ENCODE assay signal across 8 cellular contexts in the genomic region with DNA sequence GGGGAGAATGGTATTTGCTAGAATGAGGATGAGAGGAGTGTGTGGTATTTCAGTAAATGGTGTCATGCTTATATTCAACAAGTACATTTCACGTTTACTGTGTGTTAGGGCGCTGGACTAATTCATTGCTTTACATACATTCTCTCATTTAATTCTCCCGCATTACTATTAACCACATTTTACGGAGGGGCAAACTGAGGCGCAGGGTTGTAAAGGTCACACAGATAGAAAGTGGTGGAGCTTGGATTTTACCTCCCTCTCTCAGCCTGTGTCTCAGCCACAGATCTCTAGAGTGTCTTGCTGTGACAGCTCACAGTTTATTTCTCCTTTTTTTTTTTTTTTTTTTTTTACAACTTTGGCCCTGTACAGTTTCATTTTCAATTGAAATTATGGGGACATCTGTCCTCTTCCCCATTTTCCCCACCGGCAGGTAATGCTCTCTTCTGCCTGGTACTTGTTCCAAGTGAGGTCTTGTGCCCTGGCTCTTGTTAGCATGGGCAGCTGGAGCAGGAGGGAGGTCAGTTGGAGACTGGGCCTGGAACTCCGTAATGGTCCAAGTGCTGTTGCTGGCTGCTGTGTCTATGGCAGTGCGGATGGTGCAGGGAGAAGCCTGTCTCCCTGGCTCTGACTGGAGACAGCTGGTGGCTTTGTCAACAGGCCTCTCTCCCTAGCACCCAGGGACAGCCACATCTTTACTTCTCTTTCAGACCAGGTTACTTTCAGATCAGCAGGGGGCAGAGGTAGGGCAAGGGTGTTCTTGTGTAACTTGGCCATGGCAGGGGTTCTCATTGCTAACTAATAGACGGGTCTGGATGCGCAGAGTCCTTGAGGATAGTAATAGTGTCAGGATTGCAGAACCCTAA. TPM values are rescaled to one million over a fixed set of nuclear protein-coding genes. Genes with fewer than 3 reads are reported as not detected.
DNase-seq lines count a peak whose midpoint lies in the region; ATAC-seq and TF ChIP-seq lines count a peak whose summit lies in the region.

No MANE protein-coding gene starts in this region.

- intact Hi-C loops in Caco-2 (cut with micrococcal nuclease; ENCODE audit: unreplicated experiment), result no loop called here

- POLR2A ChIA-PET in Caco-2 (lab: Charles Lee), result interaction anchor here (0.8 to 1.9 kb wide), 3 partner anchors 13 to 37 kb away, joined by 3 to 10 read pairs (median 6); a partner anchor contains a TSS

- H3K27me3 Mint-ChIP-seq in Caco-2 (ENCODE audit: insufficient read depth, unreplicated experiment), result no peaks in the 10 kb centered on the region

- H3K9me3 Mint-ChIP-seq in Caco-2 (ENCODE audit: unreplicated experiment), result no peaks in the 10 kb centered on the region

- peak overlapping the region; percentile 13 for H3K27ac Mint-ChIP-seq in Caco-2 (ENCODE audit: unreplicated experiment)

- CTCF ChIA-PET in Caco-2 (lab: Charles Lee), result interaction anchor here (0.8 to 1.4 kb wide), 2 partner anchors 12 to 30 kb away, joined by 3 read pairs; no protein-coding TSS in a partner anchor

- H3K27me3 ChIP-seq in Caco-2 (replicated peaks; ENCODE audit: control insufficient read depth, insufficient read depth, low read length), result no peaks in the 10 kb centered on the region
- H3K27me3 ChIP-seq in mucosa of stomach (ENCODE audit: control insufficient read depth, insufficient read depth, low read length), result no peaks in the 10 kb centered on the region

- peaks cover 57% of the 10 kb centered on the region for H3K4me1 Mint-ChIP-seq in Caco-2 (ENCODE audit: low read depth, unreplicated experiment)

- H3K4me3 Mint-ChIP-seq in Caco-2 (ENCODE audit: unreplicated experiment), result peak overlapping the region; percentile 66

- peak; percentile 18 for ATAC-seq in SK-N-SH treated with all-trans-retinoic acid at 6 μM for 48 hours
- ATAC-seq in GM18873 (IDR thresholded peaks at IDR 0.05; ENCODE audit: low FRiP score, unreplicated experiment), result no peak
- no peak for ATAC-seq in GM18517 (IDR thresholded peaks at IDR 0.05; ENCODE audit: unreplicated experiment)

- peaks cover 35% of the 10 kb centered on the region for H3K36me3 Mint-ChIP-seq in Caco-2 (ENCODE audit: insufficient read depth, unreplicated experiment)

- no peaks in the 10 kb centered on the region for H3K9me3 ChIP-seq in Caco-2
- H3K9me3 ChIP-seq in mucosa of stomach (ENCODE audit: control insufficient read depth, low read length), result no peaks in the 10 kb centered on the region

- H3K4me3 ChIP-seq in Caco-2 (ENCODE audit: low read depth, low read length), result peak overlapping the region; percentile 99
- peak overlapping the region; percentile 94 for H3K4me3 ChIP-seq in epithelial cell of proximal tubule (ENCODE audit: low read depth, low read length)
- H3K4me3 ChIP-seq in mucosa of stomach (ENCODE audit: low read length), result peak overlapping the region; percentile 65

- TF ChIP-seq CTCF in Caco-2 (IDR thresholded peaks at IDR 0.05; ENCODE audit: insufficient read depth in 1 of 2, low read depth in 1 of 2, low read length in 1 of 2, severe bottlenecking in 1 of 2, unreplicated experiment in 1 of 2) (peak; percentile 16 to 29), epithelial cell of proximal tubule (conservative IDR thresholded peaks at IDR 0.05; ENCODE audit: low read depth, low read length) (peak; percentile 64)

- DNase-seq in Caco-2 (peak; percentile 41 to 49), HCEC 1CT (peak; percentile 57), epithelial cell of proximal tubule (ENCODE audit: low read depth) (no peak), SW480 (ENCODE audit: low spot score) (no peak)

- peaks cover 57% of the 10 kb centered on the region for H3K4me1 ChIP-seq in Caco-2
- peaks cover 42% of the 10 kb centered on the region for H3K4me1 ChIP-seq in mucosa of stomach (ENCODE audit: control insufficient read depth, insufficient read depth, low read length)

- BruUV-seq in Caco-2 (replicated peaks; lab: Mats Ljungman, UMichigan), result no TSS peak

- peak overlapping the region; percentile 89 for H3K9ac ChIP-seq in mucosa of stomach (ENCODE audit: low read length)

- H3K36me3 ChIP-seq in Caco-2 (ENCODE audit: control insufficient read depth, insufficient read depth, low read length) (peaks cover 2% of the 10 kb centered on the region; the same call in 1 of the 2 replicates), mucosa of stomach (ENCODE audit: control insufficient read depth, insufficient read depth, low read length) (no peaks in the 10 kb centered on the region)

TF ChIP-seq in SK-N-SH treated with all-trans-retinoic acid at 6 μM for 48 hours, 23 proteins besides CTCF, POLR2A, EP300 and RAD21:
- TF ChIP-seq ZNF70 (CRISPR knock-in tag; IDR thresholded peaks at IDR 0.05) (0 out of 2 replicates have a peak, but pooled peaks have one; percentile 5), ESRRG (CRISPR knock-in tag; IDR thresholded peaks at IDR 0.05) (no peak)
TF ChIP-seq in SK-N-SH treated with all-trans-retinoic acid at 6 μM for 48 hours: peak in this region for 1.

RNA-seq across cellular contexts. Expression of a gene that starts 20.5 kb away (rescaled TPM):
- total RNA-seq in Caco-2 (2022) (106 and 110 TPM in 2 replicates), epithelial cell of proximal tubule (64.2 and 65.4 TPM in 2 replicates)

RNA-seq across cellular contexts. Expression of a gene that starts 37.9 kb away (rescaled TPM):
- total RNA-seq in Caco-2 (2022), result 2,300 and 2,382 TPM in 2 replicates
- 2,963 and 3,646 TPM in 2 replicates for total RNA-seq in epithelial cell of proximal tubule

Comparison
In these comparisons a context has a peak if more than half of its experiments do, and no peak if none do; other contexts are left out.
1. DNase-seq: peak in Caco-2 (2 of 2) and HCEC 1CT (single experiment); none in epithelial cell of proximal tubule (single experiment) and SW480 (single experiment).
2. Peak in every context shown above with its lines, with median percentiles within 50 percentile points of each other: H3K4me3 ChIP-seq.